10 cellular contexts compared by ENCODE assay signal in the genomic region with DNA sequence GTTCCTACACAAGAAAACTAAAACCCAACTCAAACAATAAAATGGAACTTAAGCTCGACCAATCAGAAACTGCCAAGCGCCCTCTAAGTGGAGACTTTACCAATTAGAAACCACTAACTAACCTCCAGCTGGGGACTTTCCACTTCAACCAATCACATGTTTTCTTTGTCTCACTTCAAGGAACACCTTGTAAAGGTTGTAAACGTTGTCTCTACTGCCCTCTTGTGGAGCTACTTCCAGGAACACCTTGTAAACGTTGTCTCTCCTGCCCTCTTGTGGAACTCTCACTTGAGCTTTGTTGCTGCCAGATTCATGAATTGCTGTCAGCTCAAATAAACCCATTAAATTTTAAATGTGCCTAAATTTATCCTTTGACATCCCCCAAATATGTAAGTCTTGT. TPM values are rescaled to one million over a fixed set of nuclear protein-coding genes. Genes with fewer than 3 reads are reported as not detected.
A peak's percentile ranks its signal among the peaks of the same experiment; 100 is the strongest.
DNase-seq lines count a peak whose midpoint lies in the region; ATAC-seq, FAIRE-seq and TF ChIP-seq lines count a peak whose summit lies in the region.
"Not testable (repeated sequence)": the region's sequence is repeated elsewhere in the genome, so short reads cannot be mapped to it uniquely, and the experiment has no call there.
"Had no signal": no experiment of that assay in that cellular context is flagged by ENCODE, and none has a peak within 500 bp of the region (broad histone marks: within the 10 kb centered on the region; RNA-seq: fewer than 3 reads in every experiment).

No MANE protein-coding gene starts in this region.

- not testable (repeated sequence) for TF ChIP-seq CTCF in CD4-positive, alpha-beta T cell (IDR thresholded peaks at IDR 0.05); activated B cell treated with CpG ODN at 0.5 μM for 24 hours (IDR thresholded peaks at IDR 0.05); upper lobe of right lung (IDR thresholded peaks at IDR 0.05)

- POLR2A ChIA-PET in CD4-positive, alpha-beta T cell (lab: Charles Lee); activated B cell treated with CpG ODN at 0.5 μM for 24 hours (lab: Charles Lee); naive thymus-derived CD4-positive, alpha-beta T cell (lab: Charles Lee): not testable (repeated sequence)

- not testable (repeated sequence) for H3K9me3 ChIP-seq in CD4-positive, alpha-beta T cell (ENCODE audit: control insufficient read depth, low read length); naive thymus-derived CD4-positive, alpha-beta T cell (ENCODE audit: control insufficient read depth in 2 of 3, low read length in 3 of 3); upper lobe of right lung

- ATAC-seq in CD4-positive, alpha-beta T cell (ENCODE audit: poor library complexity): peak; percentile 32
- peak; percentile 47 for ATAC-seq in activated B cell treated with CpG ODN at 0.5 μM for 24 hours (ENCODE audit: low read depth)
- ATAC-seq in activated naive CD4-positive, alpha-beta T cell treated with anti-CD3 and anti-CD28 coated beads, Interleukin-2, amount 50 U/mL, for 72 hours: peak; percentile 88 to 94
- ATAC-seq in effector memory CD8-positive, alpha-beta T cell (replicated peaks): peak; percentile 73
- peak; percentile 69 for ATAC-seq in left colon
- ATAC-seq in naive thymus-derived CD4-positive, alpha-beta T cell: peak; percentile 88
- ATAC-seq in upper lobe of right lung: peak; percentile 87

- H3K36me3 ChIP-seq in naive thymus-derived CD4-positive, alpha-beta T cell (ENCODE audit: control insufficient read depth in 2 of 3, insufficient read depth in 3 of 3, low read length in 3 of 3); upper lobe of right lung: not testable (repeated sequence)

- not testable (repeated sequence) for H3K27me3 Mint-ChIP-seq in CD4-positive, alpha-beta T cell; activated B cell treated with CpG ODN at 0.5 μM for 24 hours; effector memory CD8-positive, alpha-beta T cell; naive thymus-derived CD4-positive, alpha-beta T cell

- not testable (repeated sequence) for H3K36me3 Mint-ChIP-seq in CD4-positive, alpha-beta T cell (ENCODE audit: low read depth); activated B cell treated with CpG ODN at 0.5 μM for 24 hours (ENCODE audit: low read depth); activated naive CD4-positive, alpha-beta T cell treated with anti-CD3 and anti-CD28 coated beads, Interleukin-2, amount 50 U/mL, for 72 hours; effector memory CD8-positive, alpha-beta T cell (ENCODE audit: insufficient read depth); naive thymus-derived CD4-positive, alpha-beta T cell

- not testable (repeated sequence) for H3K27ac ChIP-seq in CD4-positive, alpha-beta T cell (ENCODE audit: low read depth, low read length); naive thymus-derived CD4-positive, alpha-beta T cell (ENCODE audit: low read depth, low read length); upper lobe of right lung

- H3K4me1 ChIP-seq in naive thymus-derived CD4-positive, alpha-beta T cell (ENCODE audit: control insufficient read depth in 2 of 2, insufficient read depth in 2 of 2, low read length in 2 of 2); upper lobe of right lung: not testable (repeated sequence)

- not testable (repeated sequence) for H3K4me3 Mint-ChIP-seq in CD4-positive, alpha-beta T cell; activated B cell treated with CpG ODN at 0.5 μM for 24 hours; effector memory CD8-positive, alpha-beta T cell; naive thymus-derived CD4-positive, alpha-beta T cell

- not testable (repeated sequence) for H3K4me1 Mint-ChIP-seq in CD4-positive, alpha-beta T cell (ENCODE audit: low read depth); activated B cell treated with CpG ODN at 0.5 μM for 24 hours; effector memory CD8-positive, alpha-beta T cell (ENCODE audit: low read depth in 2 of 2); naive thymus-derived CD4-positive, alpha-beta T cell

- not testable (repeated sequence) for H3K9me3 Mint-ChIP-seq in CD4-positive, alpha-beta T cell; activated B cell treated with CpG ODN at 0.5 μM for 24 hours; activated naive CD4-positive, alpha-beta T cell treated with anti-CD3 and anti-CD28 coated beads, Interleukin-2, amount 50 U/mL, for 72 hours; effector memory CD8-positive, alpha-beta T cell; naive thymus-derived CD4-positive, alpha-beta T cell

- CTCF ChIA-PET in CD4-positive, alpha-beta T cell (lab: Charles Lee); activated B cell treated with CpG ODN at 0.5 μM for 24 hours (lab: Charles Lee); naive thymus-derived CD4-positive, alpha-beta T cell (lab: Charles Lee): not testable (repeated sequence)

- intact Hi-C loops in CD4-positive, alpha-beta T cell (cut with DNase I, micrococcal nuclease); activated B cell treated with CpG ODN at 0.5 μM for 24 hours (cut with micrococcal nuclease); left colon (cut with DNase I, micrococcal nuclease); naive thymus-derived CD4-positive, alpha-beta T cell (cut with micrococcal nuclease); upper lobe of right lung (cut with DNase I): not testable (repeated sequence)

- not testable (repeated sequence) for DNase-seq in CD4-positive, alpha-beta T cell; HTR-8/SVneo (ENCODE audit: insufficient read length, low spot score); activated B cell treated with CpG ODN at 0.5 μM for 24 hours; activated naive CD4-positive, alpha-beta T cell treated with anti-CD3 and anti-CD28 coated beads, Interleukin-2, amount 50 U/mL, for 72 hours (ENCODE audit: low spot score in 2 of 2); effector memory CD8-positive, alpha-beta T cell; left colon; naive thymus-derived CD4-positive, alpha-beta T cell; upper lobe of right lung

- H3K4me3 ChIP-seq in naive thymus-derived CD4-positive, alpha-beta T cell (ENCODE audit: low read length); upper lobe of right lung: not testable (repeated sequence)

- FAIRE-seq in HTR-8/SVneo (lab: Jason Lieb, UNC): peak; percentile 73

- H3K27me3 ChIP-seq in CD4-positive, alpha-beta T cell (ENCODE audit: control insufficient read depth, insufficient read depth, low read length); naive thymus-derived CD4-positive, alpha-beta T cell (ENCODE audit: control insufficient read depth in 2 of 2, insufficient read depth in 2 of 2, low read length in 2 of 2); upper lobe of right lung: not testable (repeated sequence)

- H3K27ac Mint-ChIP-seq in CD4-positive, alpha-beta T cell; activated B cell treated with CpG ODN at 0.5 μM for 24 hours; activated naive CD4-positive, alpha-beta T cell treated with anti-CD3 and anti-CD28 coated beads, Interleukin-2, amount 50 U/mL, for 72 hours; effector memory CD8-positive, alpha-beta T cell; naive thymus-derived CD4-positive, alpha-beta T cell: not testable (repeated sequence)

RNA-seq across cellular contexts. Expression of a gene that starts 46.7 kb away (rescaled TPM):
- not detected for total RNA-seq in CD4-positive, alpha-beta T cell
- total RNA-seq in activated B cell treated with CpG ODN at 0.5 μM for 24 hours (not detected in 2 replicates), left colon (not detected), upper lobe of right lung (not detected)
- total RNA-seq in activated naive CD4-positive, alpha-beta T cell treated with anti-CD3 and anti-CD28 coated beads, Interleukin-2, amount 50 U/mL, for 72 hours: not detected
- not detected for total RNA-seq in naive thymus-derived CD4-positive, alpha-beta T cell
- not detected for polyA plus RNA-seq in naive thymus-derived CD4-positive, alpha-beta T cell
- total RNA-seq: A172, HFFc6 had no signal

Comparison
In these comparisons a context has a peak if more than half of its experiments do, and no peak if none do; other contexts are left out.
1. ATAC-seq: peak in every context shown above with its lines; median percentile 91 in activated naive CD4-positive, alpha-beta T cell treated with anti-CD3 and anti-CD28 coated beads, Interleukin-2, amount 50 U/mL, for 72 hours; 88 in naive thymus-derived CD4-positive, alpha-beta T cell; 87 in upper lobe of right lung; 73 in effector memory CD8-positive, alpha-beta T cell; 69 in left colon; 47 in activated B cell treated with CpG ODN at 0.5 μM for 24 hours; 32 in CD4-positive, alpha-beta T cell.